In the genomic region with DNA sequence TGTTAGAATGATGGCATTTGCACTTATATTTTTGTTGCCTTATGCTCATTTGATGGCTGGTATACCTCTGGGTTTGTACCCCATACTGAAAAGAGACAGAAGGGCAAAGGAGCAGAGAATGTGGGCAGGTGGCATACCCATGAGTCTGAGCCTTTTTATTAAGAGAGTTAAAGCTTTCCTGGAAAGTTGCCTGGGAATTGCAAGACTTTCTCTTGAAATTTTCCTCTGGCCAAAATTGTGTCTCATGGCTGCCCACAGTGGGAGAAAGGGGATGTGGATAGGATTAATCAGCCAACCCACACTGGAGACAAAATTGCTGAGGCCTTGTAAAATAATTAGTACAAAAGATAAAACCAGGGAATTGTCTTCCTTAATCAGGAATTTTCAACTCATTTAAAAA, we compare ENCODE assay signal across 20 cellular contexts. TPM values are rescaled to one million over a fixed set of nuclear protein-coding genes. Genes with fewer than 3 reads are reported as not detected.
A peak's percentile ranks its signal among the peaks of the same experiment; 100 is the strongest.
DNase-seq lines count a peak whose midpoint lies in the region; ATAC-seq, FAIRE-seq and TF ChIP-seq lines count a peak whose summit lies in the region.
"Had no signal": no experiment of that assay in that cellular context is flagged by ENCODE, and none has a peak within 500 bp of the region (broad histone marks: within the 10 kb centered on the region; RNA-seq: fewer than 3 reads in every experiment).

No MANE protein-coding gene starts in this region.

- H3K9ac ChIP-seq in astrocyte (ENCODE audit: low read length): no peak overlapping the region

- DNase-seq in LHCN-M2 (ENCODE audit: low read depth) (peak; percentile 15), astrocyte (ENCODE audit: low read depth) (peak; percentile 30), fibroblast of the aortic adventitia (ENCODE audit: low read depth) (peak; percentile 43), putamen (ENCODE audit: low spot score) (peak; percentile 23), lower lobe of right lung (no peak)
- DNase-seq in activated T-cell treated with anti-CD3 and anti-CD28 coated beads, Interleukin-2, amount 50 U/mL, for 24 hours: no peak
- DNase-seq in activated naive CD4-positive, alpha-beta T cell treated with anti-CD3 and anti-CD28 coated beads, Interleukin-2, amount 50 U/mL, for 72 hours (ENCODE audit: low spot score in 2 of 2): no peak
- DNase-seq: CD4-positive, alpha-beta memory T cell; GF-D8; GOT3; KG1; MG63; NCI-H1105; NCI-H1694 treated with DMSO at 0.1 percent for 48 hours; NCI-H774; Right ventricle myocardium superior had no signal

- intact Hi-C loops in lower lobe of right lung (cut with DNase I): no loop called here

- ATAC-seq in activated naive CD4-positive, alpha-beta T cell treated with anti-CD3 and anti-CD28 coated beads, Interleukin-2, amount 50 U/mL, for 72 hours: no peak
- no peak for ATAC-seq in lower lobe of right lung
- no peak for ATAC-seq in GM18502 (IDR thresholded peaks at IDR 0.05; ENCODE audit: poor library complexity, unreplicated experiment)
- ATAC-seq: Panc1 had no signal

- H3K27ac Mint-ChIP-seq in astrocyte (ENCODE audit: unreplicated experiment): no peak overlapping the region
- no peak overlapping the region for H3K27ac Mint-ChIP-seq in activated T-cell treated with anti-CD3 and anti-CD28 coated beads, Interleukin-2, amount 50 U/mL, for 24 hours
- no peak overlapping the region for H3K27ac Mint-ChIP-seq in activated naive CD4-positive, alpha-beta T cell treated with anti-CD3 and anti-CD28 coated beads, Interleukin-2, amount 50 U/mL, for 72 hours
- H3K27ac Mint-ChIP-seq: B cell; CD4-positive, alpha-beta memory T cell had no signal

- no peak for FAIRE-seq in astrocyte (lab: Jason Lieb, UNC)
- FAIRE-seq: D721Med had no signal

- H3K4me1 ChIP-seq in astrocyte (ENCODE audit: insufficient read depth, low read length) (no peaks in the 10 kb centered on the region), lower lobe of right lung (no peaks in the 10 kb centered on the region)

- H3K4me3 Mint-ChIP-seq in astrocyte (ENCODE audit: unreplicated experiment): no peak overlapping the region
- no peak overlapping the region for H3K4me3 Mint-ChIP-seq in activated T-cell treated with anti-CD3 and anti-CD28 coated beads, Interleukin-2, amount 50 U/mL, for 24 hours
- H3K4me3 Mint-ChIP-seq: B cell; CD4-positive, alpha-beta memory T cell had no signal

- H3K9me3 Mint-ChIP-seq in astrocyte (ENCODE audit: unreplicated experiment): no peaks in the 10 kb centered on the region
- no peaks in the 10 kb centered on the region for H3K9me3 Mint-ChIP-seq in activated T-cell treated with anti-CD3 and anti-CD28 coated beads, Interleukin-2, amount 50 U/mL, for 24 hours
- H3K9me3 Mint-ChIP-seq in activated naive CD4-positive, alpha-beta T cell treated with anti-CD3 and anti-CD28 coated beads, Interleukin-2, amount 50 U/mL, for 72 hours: no peaks in the 10 kb centered on the region
- H3K9me3 Mint-ChIP-seq: CD4-positive, alpha-beta memory T cell had no signal

- H3K9me3 ChIP-seq in astrocyte (ENCODE audit: insufficient read depth, low read depth, low read length): no peaks in the 10 kb centered on the region
- H3K9me3 ChIP-seq in lower lobe of right lung: no peaks in the 10 kb centered on the region
- H3K9me3 ChIP-seq: MG63 had no signal

- H3K4me3 ChIP-seq in astrocyte (ENCODE audit: insufficient read depth, low read depth, low read length) (no peak overlapping the region), fibroblast of the aortic adventitia (ENCODE audit: low read depth, low read length) (no peak overlapping the region), lower lobe of right lung (no peak overlapping the region)
- H3K4me3 ChIP-seq: MG63 had no signal

- peaks cover 6% of the 10 kb centered on the region for H3K4me1 Mint-ChIP-seq in astrocyte (ENCODE audit: low read depth, unreplicated experiment)
- H3K4me1 Mint-ChIP-seq in activated T-cell treated with anti-CD3 and anti-CD28 coated beads, Interleukin-2, amount 50 U/mL, for 24 hours (ENCODE audit: low read depth): no peaks in the 10 kb centered on the region
- H3K4me1 Mint-ChIP-seq: B cell; CD4-positive, alpha-beta memory T cell had no signal

- TF ChIP-seq CTCF in astrocyte (IDR thresholded peaks at IDR 0.05; ENCODE audit: insufficient read depth, low read depth, low read length) (no peak), fibroblast of the aortic adventitia (IDR thresholded peaks at IDR 0.05; ENCODE audit: insufficient read depth, low read length) (no peak), lower lobe of right lung (IDR thresholded peaks at IDR 0.05) (no peak)

- no peak overlapping the region for H3K4me2 ChIP-seq in astrocyte (ENCODE audit: low read length)

- no peak overlapping the region for H2AFZ ChIP-seq in astrocyte (ENCODE audit: low read depth, low read length)

- H3K36me3 Mint-ChIP-seq in astrocyte (ENCODE audit: low read depth, unreplicated experiment): no peaks in the 10 kb centered on the region
- no peaks in the 10 kb centered on the region for H3K36me3 Mint-ChIP-seq in activated T-cell treated with anti-CD3 and anti-CD28 coated beads, Interleukin-2, amount 50 U/mL, for 24 hours (ENCODE audit: low read depth)
- no peaks in the 10 kb centered on the region for H3K36me3 Mint-ChIP-seq in activated naive CD4-positive, alpha-beta T cell treated with anti-CD3 and anti-CD28 coated beads, Interleukin-2, amount 50 U/mL, for 72 hours
- H3K36me3 Mint-ChIP-seq: CD4-positive, alpha-beta memory T cell had no signal

- no peak overlapping the region for H3K27ac ChIP-seq in astrocyte (ENCODE audit: low read depth, low read length)
- H3K27ac ChIP-seq in lower lobe of right lung: no peak overlapping the region

- no peaks in the 10 kb centered on the region for H3K27me3 Mint-ChIP-seq in astrocyte (ENCODE audit: low read depth, unreplicated experiment)
- peaks cover 12% of the 10 kb centered on the region for H3K27me3 Mint-ChIP-seq in activated T-cell treated with anti-CD3 and anti-CD28 coated beads, Interleukin-2, amount 50 U/mL, for 24 hours

- no peaks in the 10 kb centered on the region for H4K20me1 ChIP-seq in astrocyte (ENCODE audit: insufficient read depth, low read length)

- no peaks in the 10 kb centered on the region for H3K27me3 ChIP-seq in astrocyte (ENCODE audit: insufficient read depth, low read length)
- H3K27me3 ChIP-seq in lower lobe of right lung (ENCODE audit: low read depth): no peaks in the 10 kb centered on the region
- H3K27me3 ChIP-seq: MG63 had no signal

- H3K79me2 ChIP-seq in astrocyte (ENCODE audit: insufficient read depth, low read length): no peaks in the 10 kb centered on the region

- no peaks in the 10 kb centered on the region for H3K36me3 ChIP-seq in astrocyte (ENCODE audit: insufficient read depth, low read length)
- H3K36me3 ChIP-seq in lower lobe of right lung: no peaks in the 10 kb centered on the region
- H3K36me3 ChIP-seq: MG63 had no signal

RNA-seq across cellular contexts. Expression of gene NMD3, which starts 8.2 kb away (rescaled TPM):
- total RNA-seq in LHCN-M2 (2014; rRNA removed) (43.2 and 53.2 TPM in 2 replicates), astrocyte (77.6 and 87.3 TPM in 2 replicates), fibroblast of the aortic adventitia (ENCODE audit: low replicate concordance) (88.0 and 165 TPM in 2 replicates), lower lobe of right lung (46.0 TPM)
- 20.0 TPM for polyA plus RNA-seq in LHCN-M2 (2012)
- total RNA-seq in activated naive CD4-positive, alpha-beta T cell treated with anti-CD3 and anti-CD28 coated beads, Interleukin-2, amount 50 U/mL, for 72 hours: 10 to 100 TPM; 60.1 to 63.1 TPM

Comparison
In these comparisons a context has a peak if more than half of its experiments do, and no peak if none do; other contexts are left out.
1. DNase-seq: peak in LHCN-M2 (single experiment), astrocyte (single experiment), fibroblast of the aortic adventitia (single experiment) and putamen (single experiment); none in activated T-cell treated with anti-CD3 and anti-CD28 coated beads, Interleukin-2, amount 50 U/mL, for 24 hours (single experiment), activated naive CD4-positive, alpha-beta T cell treated with anti-CD3 and anti-CD28 coated beads, Interleukin-2, amount 50 U/mL, for 72 hours (0 of 2) and lower lobe of right lung (single experiment).